9 cellular contexts compared by ENCODE assay signal in genomic region chr5:110757118-110757729, GRCh38. TPM values are rescaled to one million over a fixed set of nuclear protein-coding genes. Genes with fewer than 3 reads are reported as not detected.
DNase-seq lines count a peak whose midpoint lies in the region; ATAC-seq and TF ChIP-seq lines count a peak whose summit lies in the region.
"Had no signal": no experiment of that assay in that cellular context is flagged by ENCODE, and none has a peak within 500 bp of the region (broad histone marks: within the 10 kb centered on the region; RNA-seq: fewer than 3 reads in every experiment).

No MANE protein-coding gene starts in this region.

- 54% methylated on average over 2 of the region's 4 CpGs; no CpG with 5 or more reads in 1 of the 2 experiments for WGBS in endodermal cell (ENCODE audit: insufficient coverage in 1 of 2, insufficient read length in 1 of 2), 2 experiments

- POLR2A ChIA-PET in HCT116 (lab: Charles Lee): no interaction called here

- no peaks in the 10 kb centered on the region for H3K27me3 ChIP-seq in HCT116 (ENCODE audit: insufficient read depth, low read length)
- no peaks in the 10 kb centered on the region for H3K27me3 ChIP-seq in Peyer's patch
- no peaks in the 10 kb centered on the region for H3K27me3 ChIP-seq in endodermal cell (ENCODE audit: control insufficient read depth, insufficient read depth, low read length, poor library complexity, severe bottlenecking)
- H3K27me3 ChIP-seq: BLaER1 treated with 17β-estradiol and CSF1 and Interleukin-3, amounts not matched to agents 10 nM and 100 nM had no signal

- no peak overlapping the region for H2AFZ ChIP-seq in HCT116 (ENCODE audit: low read depth, low read length, poor library complexity, severe bottlenecking)

- no peaks in the 10 kb centered on the region for H3K27me3 Mint-ChIP-seq in endodermal cell (ENCODE audit: insufficient read depth)
- H3K27me3 Mint-ChIP-seq in neural crest cell (ENCODE audit: low read depth): no peaks in the 10 kb centered on the region

- H3K9me3 Mint-ChIP-seq in endodermal cell (no peaks in the 10 kb centered on the region), neural crest cell (no peaks in the 10 kb centered on the region)

- H3K36me3 ChIP-seq in HCT116 (ENCODE audit: control insufficient read depth in 1 of 2, insufficient read depth in 2 of 2, low read length in 2 of 2) (peaks cover 2 to 6% of the 10 kb centered on the region in 2 experiments; a peak in 1 of 4 replicates), Peyer's patch (peaks cover 0 to 56% (median 3%) of the 10 kb centered on the region in 3 donors), endodermal cell (ENCODE audit: control insufficient read depth, insufficient read depth, low read length) (peaks cover 46% of the 10 kb centered on the region)

- no peaks in the 10 kb centered on the region for H3K9me3 ChIP-seq in HCT116 (ENCODE audit: control insufficient read depth in 1 of 2, insufficient read depth in 1 of 2, low read depth in 1 of 2, low read length in 2 of 2)
- H3K9me3 ChIP-seq in Peyer's patch: no peaks in the 10 kb centered on the region
- no peaks in the 10 kb centered on the region for H3K9me3 ChIP-seq in endodermal cell (ENCODE audit: control insufficient read depth, low read length)
- H3K9me3 ChIP-seq: BLaER1 treated with 17β-estradiol and CSF1 and Interleukin-3, amounts not matched to agents 10 nM and 100 nM had no signal

- H3K4me3 ChIP-seq in HCT116 (replicated peaks in 1 of 2; ENCODE audit: low read depth in 1 of 2, low read length in 2 of 2): no peak overlapping the region
- H3K4me3 ChIP-seq in Peyer's patch: no peak overlapping the region
- no peak overlapping the region for H3K4me3 ChIP-seq in endodermal cell (ENCODE audit: low read length)
- H3K4me3 ChIP-seq: BLaER1 treated with 17β-estradiol and CSF1 and Interleukin-3, amounts not matched to agents 10 nM and 100 nM had no signal

- no peak overlapping the region for H3K27ac ChIP-seq in HCT116 (ENCODE audit: low read depth, low read length)
- H3K27ac ChIP-seq in Peyer's patch: no peak overlapping the region
- no peak overlapping the region for H3K27ac ChIP-seq in endodermal cell (ENCODE audit: low read depth, low read length)
- H3K27ac ChIP-seq: BLaER1 treated with 17β-estradiol and CSF1 and Interleukin-3, amounts not matched to agents 10 nM and 100 nM had no signal

- RAD21 ChIA-PET in HCT116 (lab: Charles Lee; ENCODE audit: low non-redundant PET in 1 of 2, low total read pairs in 2 of 2, uncharacterized antibody in 2 of 2, unreplicated experiment in 2 of 2): no interaction called here

- BruUV-seq in HCT116 (replicated peaks; lab: Mats Ljungman, UMichigan): no TSS peak

- no peaks in the 10 kb centered on the region for H3K4me1 ChIP-seq in HCT116 (ENCODE audit: control insufficient read depth in 1 of 2, insufficient read depth in 2 of 2, low read length in 2 of 2)
- H3K4me1 ChIP-seq in Peyer's patch: no peaks in the 10 kb centered on the region
- H3K4me1 ChIP-seq in endodermal cell (ENCODE audit: control insufficient read depth, insufficient read depth, low read length): no peaks in the 10 kb centered on the region
- H3K4me1 ChIP-seq: BLaER1 treated with 17β-estradiol and CSF1 and Interleukin-3, amounts not matched to agents 10 nM and 100 nM had no signal

- H3K4me3 Mint-ChIP-seq in endodermal cell: no peak overlapping the region
- no peak overlapping the region for H3K4me3 Mint-ChIP-seq in neural crest cell

- H3K9me2 ChIP-seq in HCT116 (ENCODE audit: insufficient read depth): no peaks in the 10 kb centered on the region

- H3K4me1 Mint-ChIP-seq in endodermal cell (no peaks in the 10 kb centered on the region), neural crest cell (no peaks in the 10 kb centered on the region)

- H3K4me2 ChIP-seq in HCT116 (ENCODE audit: low read length): no peak overlapping the region
- H3K4me2 ChIP-seq: BLaER1 treated with 17β-estradiol and CSF1 and Interleukin-3, amounts not matched to agents 10 nM and 100 nM had no signal

- ATAC-seq in HCT116 (peak; percentile 55; the same call in 1 of the 2 replicates), GM19452 (IDR thresholded peaks at IDR 0.05; ENCODE audit: unreplicated experiment) (no peak), HG02642 (IDR thresholded peaks at IDR 0.05; ENCODE audit: poor library complexity, unreplicated experiment) (no peak)

- CTCF ChIA-PET in HCT116 (lab: Charles Lee): interaction anchor here (1.2 to 1.4 kb wide), 2 partner anchors 19 to 108 kb away, joined by 3 read pairs; no protein-coding TSS in a partner anchor

- DNase-seq in NCI-H1417 (lab: John Stamatoyannopoulos, UW) (peak; percentile 26 to 63 (median 42)), NCI-H1417 treated with DMSO at 0.1 percent for 48 hours (lab: John Stamatoyannopoulos, UW) (no peak), HCT116 (ENCODE audit: low read depth, low spot score) (peak; percentile 40), Peyer's patch (no peak), endodermal cell (no peak), neural crest cell (ENCODE audit: low read depth, low spot score) (peak; percentile 20)

- TF ChIP-seq POLR2A in HCT116 (IDR thresholded peaks at IDR 0.05; ENCODE audit: borderline replicate concordance, extremely low read depth, insufficient read depth, insufficient read length): no peak
- TF ChIP-seq POLR2A in Peyer's patch (IDR thresholded peaks at IDR 0.05): no peak

- H3K27ac Mint-ChIP-seq in endodermal cell (no peak overlapping the region), neural crest cell (ENCODE audit: unreplicated experiment) (no peak overlapping the region)

- H4K20me1 ChIP-seq in HCT116 (ENCODE audit: insufficient read depth): no peaks in the 10 kb centered on the region

- no peak overlapping the region for H3K9ac ChIP-seq in HCT116 (ENCODE audit: low read length)
- no peak overlapping the region for H3K9ac ChIP-seq in endodermal cell (ENCODE audit: extremely low read depth, low read length, poor library complexity, severe bottlenecking)
- H3K9ac ChIP-seq: BLaER1 treated with 17β-estradiol and CSF1 and Interleukin-3, amounts not matched to agents 10 nM and 100 nM had no signal

- H3K36me3 Mint-ChIP-seq in endodermal cell (ENCODE audit: low read depth): peaks cover 6% of the 10 kb centered on the region
- no peaks in the 10 kb centered on the region for H3K36me3 Mint-ChIP-seq in neural crest cell (ENCODE audit: low read depth)

- no peaks in the 10 kb centered on the region for H3K79me2 ChIP-seq in HCT116 (ENCODE audit: insufficient read depth, low read length)

- peak; percentile 72 for TF ChIP-seq RAD21 in HCT116 (IDR thresholded peaks at IDR 0.05; ENCODE audit: low read depth)

- intact Hi-C loops in HCT116 (cut with micrococcal nuclease): loop anchor here (1.0 to 5.0 kb wide), 4 partner anchors 108 to 1390 kb away; no protein-coding TSS in a partner anchor

- TF ChIP-seq CTCF in HCT116 (IDR thresholded peaks at IDR 0.05 in 2 of 3, conservative IDR thresholded peaks at IDR 0.05 in 1 of 3; ENCODE audit: borderline replicate concordance in 1 of 3, insufficient read depth in 1 of 3, low read depth in 2 of 3, low read length in 2 of 3): peak; percentile 37 to 79 (median 58); a peak in 5 of 6 replicates
- peak; percentile 23 to 74 (median 69) for TF ChIP-seq CTCF in Peyer's patch (IDR thresholded peaks at IDR 0.05)
- TF ChIP-seq CTCF in endodermal cell (conservative IDR thresholded peaks at IDR 0.05): peak; percentile 83
- peak; percentile 82 for TF ChIP-seq CTCF in neural crest cell (conservative IDR thresholded peaks at IDR 0.05)

TF ChIP-seq in HCT116, 20 proteins besides CTCF, POLR2A, EP300 and RAD21:
- TF ChIP-seq POLR2AphosphoS5 (IDR thresholded peaks at IDR 0.05; ENCODE audit: low read depth, low read length) (no peak), CEBPB (IDR thresholded peaks at IDR 0.05; ENCODE audit: low read depth) (peak; percentile 34; the same call in 1 of the 2 replicates), FOSL1 (IDR thresholded peaks at IDR 0.05; ENCODE audit: low read depth) (no peak), SP1 (IDR thresholded peaks at IDR 0.05; ENCODE audit: low read depth) (no peak), TCF7L2 (IDR thresholded peaks at IDR 0.05; ENCODE audit: borderline replicate concordance, extremely low read depth, insufficient read depth, insufficient read length) (no peak), REST (IDR thresholded peaks at IDR 0.05; ENCODE audit: low read depth) (no peak), EZH2 (IDR thresholded peaks at IDR 0.05) (no peak), JUND (IDR thresholded peaks at IDR 0.05) (no peak)

RNA-seq across cellular contexts. Expression of gene SLC25A46, which starts 18.4 kb away (rescaled TPM):
- total RNA-seq in HCT116 (2021; ENCODE audit: unreplicated experiment) (25.9 TPM), Peyer's patch (10 to 100 TPM; 40.0 to 63.0 (median 50.4) TPM), endodermal cell (10 to 100 TPM; 22.7 to 24.5 TPM), neural crest cell (34.2 TPM in 2 replicates)
- 7.0 and 8.9 TPM in 2 replicates for polyA plus RNA-seq in HCT116 (2012)
- polyA plus RNA-seq in endodermal cell (2013, experiment 1 of 2): 25.5 TPM
- 26.5 TPM for polyA plus RNA-seq in endodermal cell (2013, experiment 2 of 2)

RNA-seq across cellular contexts. Expression of gene TMEM232, which starts 30.8 kb away (rescaled TPM):
- 1.2 TPM for total RNA-seq in HCT116 (2021; ENCODE audit: unreplicated experiment)
- polyA plus RNA-seq in HCT116 (2012): 0.19 and 0.26 TPM in 2 replicates
- total RNA-seq in Peyer's patch: 1 to 10 TPM; 1.1 to 5.5 (median 3.3) TPM
- total RNA-seq in endodermal cell: 1 to 10 TPM; 3.9 to 4.2 TPM
- polyA plus RNA-seq in endodermal cell (2013, experiment 1 of 2): 1.9 TPM
- 1.2 TPM for polyA plus RNA-seq in endodermal cell (2013, experiment 2 of 2)
- total RNA-seq in neural crest cell: 3.0 and 6.1 TPM in 2 replicates

Comparison
In these comparisons a context has a peak if more than half of its experiments do, and no peak if none do; other contexts are left out.
1. DNase-seq: peak in NCI-H1417 (3 of 3), HCT116 (single experiment) and neural crest cell (single experiment); none in NCI-H1417 treated with DMSO at 0.1 percent for 48 hours (single experiment), Peyer's patch (0 of 3) and endodermal cell (single experiment).
2. Peak in every context shown above with its lines, with median percentiles within 50 percentile points of each other: CTCF ChIP-seq.